In genomic region chr6:22886881-22887581, GRCh38 we compare ENCODE assay signal across 16 cellular contexts.
DNase-seq lines count a peak whose midpoint lies in the region; ATAC-seq, FAIRE-seq and TF ChIP-seq lines count a peak whose summit lies in the region.
"Had no signal": no experiment of that assay in that cellular context is flagged by ENCODE, and none has a peak within 500 bp of the region (broad histone marks: within the 10 kb centered on the region; RNA-seq: fewer than 3 reads in every experiment).

No MANE protein-coding gene starts in this region.

- H3K9me3 ChIP-seq in astrocyte (ENCODE audit: insufficient read depth, low read depth, low read length): no peaks in the 10 kb centered on the region
- H3K9me3 ChIP-seq in esophagus squamous epithelium: no peaks in the 10 kb centered on the region
- H3K9me3 ChIP-seq in neural progenitor cell (ENCODE audit: low read depth): no peaks in the 10 kb centered on the region
- H3K9me3 ChIP-seq: BLaER1 treated with 17β-estradiol and CSF1 and Interleukin-3, amounts not matched to agents 10 nM and 100 nM; SJSA1 had no signal

- H2AFZ ChIP-seq in astrocyte (ENCODE audit: low read depth, low read length): no peak overlapping the region
- H2AFZ ChIP-seq in neural progenitor cell (replicated peaks): no peak overlapping the region
- H2AFZ ChIP-seq: GM23338 had no signal

- H3K9me3 Mint-ChIP-seq in astrocyte (ENCODE audit: unreplicated experiment): no peaks in the 10 kb centered on the region
- peaks cover 6% of the 10 kb centered on the region for H3K9me3 Mint-ChIP-seq in neural progenitor cell
- H3K9me3 Mint-ChIP-seq in activated naive CD4-positive, alpha-beta T cell treated with anti-CD3 and anti-CD28 coated beads, Interleukin-2, amount 50 U/mL, for 72 hours: peaks cover 0 to 2% of the 10 kb centered on the region in 2 donors
- H3K9me3 Mint-ChIP-seq: GM23338 had no signal

- H3K79me2 ChIP-seq in astrocyte (ENCODE audit: insufficient read depth, low read length) (no peaks in the 10 kb centered on the region), neural progenitor cell (ENCODE audit: low read depth) (no peaks in the 10 kb centered on the region)

- no peaks in the 10 kb centered on the region for H3K27me3 Mint-ChIP-seq in astrocyte (ENCODE audit: low read depth, unreplicated experiment)
- H3K27me3 Mint-ChIP-seq in neural progenitor cell (ENCODE audit: insufficient read depth, low read depth): peaks cover 5% of the 10 kb centered on the region
- H3K27me3 Mint-ChIP-seq: activated T-cell treated with anti-CD3 and anti-CD28 coated beads, Interleukin-2, amount 50 U/mL, for 24 hours had no signal

- peak; percentile 73 for FAIRE-seq in astrocyte (lab: Jason Lieb, UNC)
- FAIRE-seq: small intestine had no signal

- peak overlapping the region; percentile 10 for H3K9ac ChIP-seq in astrocyte (ENCODE audit: low read length)
- H3K9ac ChIP-seq in neural progenitor cell: no peak overlapping the region
- H3K9ac ChIP-seq: BLaER1 treated with 17β-estradiol and CSF1 and Interleukin-3, amounts not matched to agents 10 nM and 100 nM had no signal

- H3K4me1 ChIP-seq in astrocyte (ENCODE audit: insufficient read depth, low read length): peaks cover 21% of the 10 kb centered on the region
- peaks cover 0 to 31% (median 0%) of the 10 kb centered on the region in 3 donors for H3K4me1 ChIP-seq in esophagus squamous epithelium
- peaks cover 4% of the 10 kb centered on the region for H3K4me1 ChIP-seq in neural progenitor cell
- H3K4me1 ChIP-seq: BLaER1 treated with 17β-estradiol and CSF1 and Interleukin-3, amounts not matched to agents 10 nM and 100 nM had no signal

- TF ChIP-seq CTCF in astrocyte (IDR thresholded peaks at IDR 0.05; ENCODE audit: insufficient read depth, low read depth, low read length): no peak
- TF ChIP-seq CTCF in esophagus squamous epithelium (IDR thresholded peaks at IDR 0.05): no peak
- no peak for TF ChIP-seq CTCF in neural progenitor cell (IDR thresholded peaks at IDR 0.05)

- no peak overlapping the region for H3K4me3 Mint-ChIP-seq in astrocyte (ENCODE audit: unreplicated experiment)
- no peak overlapping the region for H3K4me3 Mint-ChIP-seq in neural progenitor cell
- H3K4me3 Mint-ChIP-seq: activated T-cell treated with anti-CD3 and anti-CD28 coated beads, Interleukin-2, amount 50 U/mL, for 24 hours; GM23338; nephron had no signal

- no peak for TF ChIP-seq POLR2A in esophagus squamous epithelium (IDR thresholded peaks at IDR 0.05)

- H3K36me3 Mint-ChIP-seq in astrocyte (ENCODE audit: low read depth, unreplicated experiment): no peaks in the 10 kb centered on the region
- H3K36me3 Mint-ChIP-seq in neural progenitor cell: no peaks in the 10 kb centered on the region
- H3K36me3 Mint-ChIP-seq in activated naive CD4-positive, alpha-beta T cell treated with anti-CD3 and anti-CD28 coated beads, Interleukin-2, amount 50 U/mL, for 72 hours: no peaks in the 10 kb centered on the region

- H3K4me2 ChIP-seq in astrocyte (ENCODE audit: low read length) (peak overlapping the region; percentile 20), neural progenitor cell (no peak overlapping the region)
- H3K4me2 ChIP-seq: BLaER1 treated with 17β-estradiol and CSF1 and Interleukin-3, amounts not matched to agents 10 nM and 100 nM; GM23338 had no signal

- peaks cover 32% of the 10 kb centered on the region for H3K4me1 Mint-ChIP-seq in astrocyte (ENCODE audit: low read depth, unreplicated experiment)
- H3K4me1 Mint-ChIP-seq in neural progenitor cell: peaks cover 16% of the 10 kb centered on the region
- H3K4me1 Mint-ChIP-seq: nephron had no signal

- ATAC-seq in activated naive CD4-positive, alpha-beta T cell treated with anti-CD3 and anti-CD28 coated beads, Interleukin-2, amount 50 U/mL, for 72 hours: no peak
- ATAC-seq: GM23338 had no signal

- intact Hi-C loops in esophagus squamous epithelium (cut with DNase I): no loop called here

- H3K27ac ChIP-seq in astrocyte (ENCODE audit: low read depth, low read length) (peak overlapping the region; percentile 77), esophagus squamous epithelium (no peak overlapping the region), neural progenitor cell (no peak overlapping the region)
- H3K27ac ChIP-seq: BLaER1 treated with 17β-estradiol and CSF1 and Interleukin-3, amounts not matched to agents 10 nM and 100 nM; SJSA1 had no signal

- WGBS in esophagus squamous epithelium, 2 donors: 34 to 36% methylated on average over 5 of the region's 5 CpGs

- H3K4me3 ChIP-seq in astrocyte (ENCODE audit: insufficient read depth, low read depth, low read length): no peak overlapping the region
- H3K4me3 ChIP-seq in esophagus squamous epithelium: no peak overlapping the region
- no peak overlapping the region for H3K4me3 ChIP-seq in neural progenitor cell
- H3K4me3 ChIP-seq: BLaER1 treated with 17β-estradiol and CSF1 and Interleukin-3, amounts not matched to agents 10 nM and 100 nM; GM23338; SJSA1 had no signal

- H3K27me3 ChIP-seq in astrocyte (ENCODE audit: insufficient read depth, low read length): no peaks in the 10 kb centered on the region
- H3K27me3 ChIP-seq in esophagus squamous epithelium: no peaks in the 10 kb centered on the region
- no peaks in the 10 kb centered on the region for H3K27me3 ChIP-seq in neural progenitor cell
- H3K27me3 ChIP-seq: BLaER1 treated with 17β-estradiol and CSF1 and Interleukin-3, amounts not matched to agents 10 nM and 100 nM; SJSA1 had no signal

- H3F3A ChIP-seq in neural progenitor cell (ENCODE audit: low read depth): no peaks in the 10 kb centered on the region

- H4K20me1 ChIP-seq in astrocyte (ENCODE audit: insufficient read depth, low read length) (no peaks in the 10 kb centered on the region), neural progenitor cell (ENCODE audit: low read depth) (no peaks in the 10 kb centered on the region)
- H4K20me1 ChIP-seq: BLaER1 treated with 17β-estradiol and CSF1 and Interleukin-3, amounts not matched to agents 10 nM and 100 nM had no signal

- peak overlapping the region; percentile 15 for H3K27ac Mint-ChIP-seq in astrocyte (ENCODE audit: unreplicated experiment)
- no peak overlapping the region for H3K27ac Mint-ChIP-seq in neural progenitor cell
- H3K27ac Mint-ChIP-seq in activated naive CD4-positive, alpha-beta T cell treated with anti-CD3 and anti-CD28 coated beads, Interleukin-2, amount 50 U/mL, for 72 hours: no peak overlapping the region
- H3K27ac Mint-ChIP-seq: activated T-cell treated with anti-CD3 and anti-CD28 coated beads, Interleukin-2, amount 50 U/mL, for 24 hours; GM23338; nephron had no signal

- DNase-seq in GM04503 (ENCODE audit: low read depth) (peak; percentile 21), LoVo (ENCODE audit: low spot score) (peak; percentile 18), astrocyte (ENCODE audit: low read depth) (peak; percentile 96), myocyte (ENCODE audit: low read depth) (peak; percentile 54), esophagus squamous epithelium (lab: John Stamatoyannopoulos, UW) (no peak), neural progenitor cell (ENCODE audit: low spot score) (no peak), amniotic stem cell (lab: John Stamatoyannopoulos, UW) (no peak)
- no peak for DNase-seq in activated naive CD4-positive, alpha-beta T cell treated with anti-CD3 and anti-CD28 coated beads, Interleukin-2, amount 50 U/mL, for 72 hours (ENCODE audit: low spot score in 2 of 2)
- DNase-seq: activated T-cell treated with anti-CD3 and anti-CD28 coated beads, Interleukin-2, amount 50 U/mL, for 24 hours; islet precursor cell; KBM-7; small intestine had no signal

- no peaks in the 10 kb centered on the region for H3K36me3 ChIP-seq in astrocyte (ENCODE audit: insufficient read depth, low read length)
- H3K36me3 ChIP-seq in esophagus squamous epithelium: no peaks in the 10 kb centered on the region
- H3K36me3 ChIP-seq in neural progenitor cell: no peaks in the 10 kb centered on the region
- H3K36me3 ChIP-seq: BLaER1 treated with 17β-estradiol and CSF1 and Interleukin-3, amounts not matched to agents 10 nM and 100 nM; SJSA1 had no signal

Comparison
In these comparisons a context has a peak if more than half of its experiments do, and no peak if none do; other contexts are left out.
1. DNase-seq: peak in GM04503 (single experiment), LoVo (single experiment), astrocyte (single experiment) and myocyte (single experiment); none in esophagus squamous epithelium (single experiment), neural progenitor cell (single experiment), amniotic stem cell (single experiment) and activated naive CD4-positive, alpha-beta T cell treated with anti-CD3 and anti-CD28 coated beads, Interleukin-2, amount 50 U/mL, for 72 hours (0 of 2).